10 cellular contexts compared by ENCODE assay signal in genomic region chr5:172788771-172789686, GRCh38. TPM values are rescaled to one million over a fixed set of nuclear protein-coding genes. Genes with fewer than 3 reads are reported as not detected.
A peak's percentile ranks its signal among the peaks of the same experiment; 100 is the strongest.
DNase-seq lines count a peak whose midpoint lies in the region; ATAC-seq and TF ChIP-seq lines count a peak whose summit lies in the region.
"Had no signal": no experiment of that assay in that cellular context is flagged by ENCODE, and none has a peak within 500 bp of the region (broad histone marks: within the 10 kb centered on the region; RNA-seq: fewer than 3 reads in every experiment).

No MANE protein-coding gene starts in this region.

- peak overlapping the region; percentile 7 for H3K27ac Mint-ChIP-seq in activated CD8-positive, alpha-beta T cell treated with anti-CD3 and anti-CD28 coated beads for 36 hours
- no peak overlapping the region for H3K27ac Mint-ChIP-seq in effector memory CD8-positive, alpha-beta T cell
- H3K27ac Mint-ChIP-seq: stimulated activated effector memory CD8-positive, alpha-beta T cell treated with anti-CD3 and anti-CD28 coated beads, Interleukin-12 subunit alpha, Interleukin-12 subunit beta, amount 100 ng/mL, for 72 hours had no signal

- H3K4me1 Mint-ChIP-seq in activated CD8-positive, alpha-beta T cell treated with anti-CD3 and anti-CD28 coated beads for 36 hours (ENCODE audit: low read depth): no peaks in the 10 kb centered on the region
- no peaks in the 10 kb centered on the region for H3K4me1 Mint-ChIP-seq in effector memory CD8-positive, alpha-beta T cell (ENCODE audit: low read depth in 2 of 2)

- H3K27ac ChIP-seq in right cardiac atrium (ENCODE audit: low read length): peak overlapping the region; percentile 91
- peak overlapping the region; percentile 26 to 57 for H3K27ac ChIP-seq in prostate gland

- ATAC-seq in activated CD8-positive, alpha-beta T cell treated with anti-CD3 and anti-CD28 coated beads for 36 hours: peak; percentile 51
- ATAC-seq in right cardiac atrium (peak; percentile 65 to 74), HG02884 (IDR thresholded peaks at IDR 0.05; ENCODE audit: unreplicated experiment) (no peak)
- ATAC-seq in effector memory CD8-positive, alpha-beta T cell (replicated peaks): no peak

- H3K4me3 ChIP-seq in right cardiac atrium (ENCODE audit: low read length) (no peak overlapping the region), prostate gland (no peak overlapping the region)

- no peaks in the 10 kb centered on the region for H3K36me3 ChIP-seq in prostate gland

- no peak for TF ChIP-seq POLR2A in prostate gland (IDR thresholded peaks at IDR 0.05)

- H3K9me3 Mint-ChIP-seq in activated CD8-positive, alpha-beta T cell treated with anti-CD3 and anti-CD28 coated beads for 36 hours: no peaks in the 10 kb centered on the region
- no peaks in the 10 kb centered on the region for H3K9me3 Mint-ChIP-seq in effector memory CD8-positive, alpha-beta T cell
- H3K9me3 Mint-ChIP-seq: stimulated activated effector memory CD8-positive, alpha-beta T cell treated with anti-CD3 and anti-CD28 coated beads, Interleukin-12 subunit alpha, Interleukin-12 subunit beta, amount 100 ng/mL, for 72 hours had no signal

- 50% methylated on average over 21 of the region's 21 CpGs for WGBS in right cardiac atrium
- 82% methylated on average over 21 of the region's 21 CpGs for WGBS in prostate gland

- H3K36me3 Mint-ChIP-seq in activated CD8-positive, alpha-beta T cell treated with anti-CD3 and anti-CD28 coated beads for 36 hours (ENCODE audit: low read depth): no peaks in the 10 kb centered on the region
- no peaks in the 10 kb centered on the region for H3K36me3 Mint-ChIP-seq in effector memory CD8-positive, alpha-beta T cell (ENCODE audit: insufficient read depth)
- H3K36me3 Mint-ChIP-seq: stimulated activated effector memory CD8-positive, alpha-beta T cell treated with anti-CD3 and anti-CD28 coated beads, Interleukin-12 subunit alpha, Interleukin-12 subunit beta, amount 100 ng/mL, for 72 hours had no signal

- H3K9me3 ChIP-seq in right cardiac atrium (ENCODE audit: control insufficient read depth, low read length): no peaks in the 10 kb centered on the region
- no peaks in the 10 kb centered on the region for H3K9me3 ChIP-seq in prostate gland

- H3K4me3 Mint-ChIP-seq in activated CD8-positive, alpha-beta T cell treated with anti-CD3 and anti-CD28 coated beads for 36 hours: no peak overlapping the region
- H3K4me3 Mint-ChIP-seq in effector memory CD8-positive, alpha-beta T cell: no peak overlapping the region
- H3K4me3 Mint-ChIP-seq: stimulated activated effector memory CD8-positive, alpha-beta T cell treated with anti-CD3 and anti-CD28 coated beads, Interleukin-12 subunit alpha, Interleukin-12 subunit beta, amount 100 ng/mL, for 72 hours had no signal

- DNase-seq in Caki2 (ENCODE audit: low read depth) (peak; percentile 65), right cardiac atrium (peak in 2 of 3 donors; percentile 79), prostate gland (ENCODE audit: low spot score) (no peak), epidermal melanocyte (ENCODE audit: insufficient read length, low spot score) (no peak), COLO668 (lab: John Stamatoyannopoulos, UW; ENCODE audit: unreplicated experiment) (no peak)
- no peak for DNase-seq in activated CD8-positive, alpha-beta T cell treated with anti-CD3 and anti-CD28 coated beads for 36 hours
- no peak for DNase-seq in effector memory CD8-positive, alpha-beta T cell
- DNase-seq: Calu3 had no signal

- H3K27me3 Mint-ChIP-seq in activated CD8-positive, alpha-beta T cell treated with anti-CD3 and anti-CD28 coated beads for 36 hours: no peaks in the 10 kb centered on the region
- H3K27me3 Mint-ChIP-seq in effector memory CD8-positive, alpha-beta T cell: no peaks in the 10 kb centered on the region

- CTCF ChIA-PET in activated CD8-positive, alpha-beta T cell treated with anti-CD3 and anti-CD28 coated beads for 36 hours (lab: Charles Lee): interaction anchor here (0.8 kb wide), 1 partner anchor 74 kb away, joined by 3 read pairs; no protein-coding TSS in a partner anchor

- H3K4me1 ChIP-seq in right cardiac atrium (ENCODE audit: control insufficient read depth, insufficient read depth, low read length): peaks cover 14% of the 10 kb centered on the region
- H3K4me1 ChIP-seq in prostate gland (replicated peaks): no peaks in the 10 kb centered on the region

- in situ Hi-C loops in Caki2 (cut with HindIII; ENCODE audit: low pct_unique_long_range_greater_than_20kb, low sequenced_read_pairs): loop anchor here (25.0 kb wide), 1 partner anchor 123 kb away; no protein-coding TSS in a partner anchor

- POLR2A ChIA-PET in activated CD8-positive, alpha-beta T cell treated with anti-CD3 and anti-CD28 coated beads for 36 hours (lab: Charles Lee): interaction anchor here (0.7 to 1.3 kb wide), 2 partner anchors 9 to 19 kb away, joined by 3 read pairs; no protein-coding TSS in a partner anchor

- no peaks in the 10 kb centered on the region for H3K27me3 ChIP-seq in right cardiac atrium (ENCODE audit: control insufficient read depth, insufficient read depth)
- no peaks in the 10 kb centered on the region for H3K27me3 ChIP-seq in prostate gland (replicated peaks; ENCODE audit: insufficient read depth)

- intact Hi-C loops in activated CD8-positive, alpha-beta T cell treated with anti-CD3 and anti-CD28 coated beads for 36 hours (cut with micrococcal nuclease): no loop called here
- intact Hi-C loops in right cardiac atrium (cut with DNase I): no loop called here
- intact Hi-C loops in prostate gland (cut with DNase I): no loop called here

- TF ChIP-seq CTCF in activated CD8-positive, alpha-beta T cell treated with anti-CD3 and anti-CD28 coated beads for 36 hours (IDR thresholded peaks at IDR 0.05): no peak
- TF ChIP-seq CTCF in prostate gland (IDR thresholded peaks at IDR 0.05): no peak

RNA-seq across cellular contexts. Expression of gene DUSP1, which starts 18.0 kb away (rescaled TPM):
- 143 and 159 TPM in 2 replicates for total RNA-seq in Caki2 (2014; rRNA removed; shearing (Covaris generic); ENCODE audit: low replicate concordance)
- 10 to 100 TPM; 16.6 to 17.9 TPM for total RNA-seq in activated CD8-positive, alpha-beta T cell treated with anti-CD3 and anti-CD28 coated beads for 36 hours
- total RNA-seq in right cardiac atrium: 100 to 1,000 TPM in 2 of 4 donors, 10 to 100 TPM in 2; 81.3 to 247 (median 105) TPM
- polyA plus RNA-seq in right cardiac atrium: 78.7 TPM
- 100 to 1,000 TPM; 559 to 659 TPM for total RNA-seq in prostate gland

RNA-seq across cellular contexts. Expression of gene ERGIC1, which starts 45.0 kb away (rescaled TPM):
- total RNA-seq in Caki2 (2014; rRNA removed; shearing (Covaris generic); ENCODE audit: low replicate concordance): 76.3 and 84.8 TPM in 2 replicates
- 10 to 100 TPM; 56.1 to 57.0 TPM for total RNA-seq in activated CD8-positive, alpha-beta T cell treated with anti-CD3 and anti-CD28 coated beads for 36 hours
- total RNA-seq in right cardiac atrium (10 to 100 TPM; 75.7 to 96.8 (median 86.9) TPM), prostate gland (100 to 1,000 TPM; 228 to 380 TPM)
- 73.1 TPM for polyA plus RNA-seq in right cardiac atrium

Comparison
In these comparisons a context has a peak if more than half of its experiments do, and no peak if none do; other contexts are left out.
1. DNase-seq: peak in Caki2 (single experiment) and right cardiac atrium (2 of 3); none in activated CD8-positive, alpha-beta T cell treated with anti-CD3 and anti-CD28 coated beads for 36 hours (single experiment), prostate gland (single experiment), epidermal melanocyte (single experiment), effector memory CD8-positive, alpha-beta T cell (0 of 3) and COLO668 (single experiment).
2. ATAC-seq: peak in activated CD8-positive, alpha-beta T cell treated with anti-CD3 and anti-CD28 coated beads for 36 hours (single experiment) and right cardiac atrium (2 of 2); none in HG02884 (single experiment) and effector memory CD8-positive, alpha-beta T cell (single experiment).